In the genomic region with DNA sequence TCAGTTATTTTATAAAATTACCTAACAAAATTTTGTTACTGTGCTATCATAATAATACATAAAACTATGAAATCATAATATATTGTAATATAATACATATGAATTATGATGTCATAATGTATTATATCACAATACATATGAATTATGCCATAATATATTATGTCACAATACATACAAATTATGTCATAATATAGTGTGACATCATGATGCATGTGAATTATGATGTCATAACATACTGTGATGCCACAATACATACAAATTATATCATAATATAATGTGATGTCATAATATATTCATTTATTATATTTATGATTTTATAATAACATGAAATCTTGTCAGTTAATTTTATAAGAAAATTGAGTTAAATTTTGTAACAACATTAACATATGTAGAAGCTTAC, we compare ENCODE assay signal across 16 cellular contexts.
DNase-seq lines count a peak whose midpoint lies in the region; ATAC-seq, FAIRE-seq and TF ChIP-seq lines count a peak whose summit lies in the region.
"Had no signal": no experiment of that assay in that cellular context is flagged by ENCODE, and none has a peak within 500 bp of the region (broad histone marks: within the 10 kb centered on the region; RNA-seq: fewer than 3 reads in every experiment).

No MANE protein-coding gene starts in this region.

- TF ChIP-seq CTCF in HEK293 (tag by site-specific recombination; IDR thresholded peaks at IDR 0.05) (no peak), K562 (IDR thresholded peaks at IDR 0.05 in 2 of 3, conservative IDR thresholded peaks at IDR 0.05 in 1 of 3; ENCODE audit: insufficient read depth in 2 of 3, low read depth in 1 of 3, low read length in 3 of 3) (no peak), kidney (IDR thresholded peaks at IDR 0.05; ENCODE audit: borderline replicate concordance, extremely low read depth, insufficient read depth) (no peak)

- no peak for ATAC-seq in K562
- ATAC-seq in GM18502 (IDR thresholded peaks at IDR 0.05; ENCODE audit: poor library complexity, unreplicated experiment): no peak
- ATAC-seq in HG02763 (IDR thresholded peaks at IDR 0.05; ENCODE audit: unreplicated experiment): no peak
- ATAC-seq: A549, GM12878, GM23338 had no signal

- no peak overlapping the region for H2AFZ ChIP-seq in K562 (ENCODE audit: low read depth, low read length)
- H2AFZ ChIP-seq: GM23338 had no signal

- H3K9me1 ChIP-seq in K562 (ENCODE audit: control insufficient read depth, insufficient read depth, low read length): no peaks in the 10 kb centered on the region

- H3K4me3 ChIP-seq in HEK293 (ENCODE audit: low read depth, low read length): no peak overlapping the region
- no peak overlapping the region for H3K4me3 ChIP-seq in K562
- no peak overlapping the region for H3K4me3 ChIP-seq in kidney (ENCODE audit: low read length in 2 of 2)
- H3K4me3 ChIP-seq: A549, BLaER1, GM12878, GM23338 had no signal

- H3K4me1 ChIP-seq in HEK293 (ENCODE audit: control insufficient read depth, insufficient read depth, low read length): no peaks in the 10 kb centered on the region
- no peaks in the 10 kb centered on the region for H3K4me1 ChIP-seq in K562 (replicated peaks in 1 of 2; ENCODE audit: control insufficient read depth in 2 of 2, insufficient read depth in 2 of 2, low read length in 2 of 2)
- no peaks in the 10 kb centered on the region for H3K4me1 ChIP-seq in kidney (ENCODE audit: control insufficient read depth in 1 of 2, insufficient read depth in 1 of 2, low read depth in 1 of 2, low read length in 2 of 2)
- H3K4me1 ChIP-seq: A549, BLaER1 had no signal

- DNase-seq in K562 (ENCODE audit: extremely low read depth in 1 of 4, low spot score in 3 of 4): no peak
- no peak for DNase-seq in kidney
- no peak for DNase-seq in NCI-H446 (lab: John Stamatoyannopoulos, UW)
- DNase-seq: CD4-positive, alpha-beta memory T cell; DMS153; DMS79 treated with DMSO at 0.1 percent for 48 hours; HCEC 1CT; HFFc6 had no signal

- no peak for TF ChIP-seq RAD21 in K562 (CRISPR knock-in tag; conservative IDR thresholded peaks at IDR 0.05 in 1 of 2, IDR thresholded peaks at IDR 0.05 in 1 of 2)

- in situ Hi-C loops in K562 (cut with MboI): no loop called here

- H3K36me3 ChIP-seq in HEK293 (ENCODE audit: control insufficient read depth in 2 of 2, insufficient read depth in 1 of 2, low read length in 2 of 2) (no peaks in the 10 kb centered on the region), K562 (ENCODE audit: control insufficient read depth, insufficient read depth, low read length) (no peaks in the 10 kb centered on the region), kidney (ENCODE audit: control insufficient read depth in 1 of 2, insufficient read depth in 2 of 2, low read length in 2 of 2) (no peaks in the 10 kb centered on the region)
- H3K36me3 ChIP-seq: BLaER1 had no signal

- TF ChIP-seq POLR2A in K562 (conservative IDR thresholded peaks at IDR 0.05): no peak

- H3K9me3 ChIP-seq in HEK293 (ENCODE audit: control insufficient read depth, insufficient read depth, low read depth, low read length): no peaks in the 10 kb centered on the region
- no peaks in the 10 kb centered on the region for H3K9me3 ChIP-seq in K562 (replicated peaks; ENCODE audit: control insufficient read depth, insufficient read depth, low read depth, low read length)
- peaks cover 0 to 3% of the 10 kb centered on the region in 2 donors for H3K9me3 ChIP-seq in kidney (ENCODE audit: control insufficient read depth in 1 of 2, low read length in 2 of 2)
- H3K9me3 ChIP-seq: A549 had no signal

- no peak for FAIRE-seq in K562 (lab: Jason Lieb, UNC)
- peak; percentile 82 for FAIRE-seq in kidney (lab: Jason Lieb, UNC)
- FAIRE-seq: A549, GM12878, H54 had no signal

- POLR2A ChIA-PET in HEK293 (lab: Yijun Ruan, JAX) (no interaction called here), K562 (lab: Yijun Ruan, JAX) (no interaction called here)

- no peaks in the 10 kb centered on the region for H3K27me3 ChIP-seq in K562 (ENCODE audit: control insufficient read depth in 2 of 2, insufficient read depth in 2 of 2, low read length in 2 of 2)
- H3K27me3 ChIP-seq: BLaER1 had no signal

- H3K4me2 ChIP-seq in K562 (ENCODE audit: insufficient read depth, low read length): no peak overlapping the region
- H3K4me2 ChIP-seq: A549, BLaER1, GM23338 had no signal

- no peaks in the 10 kb centered on the region for H3K79me2 ChIP-seq in K562 (ENCODE audit: control insufficient read depth, insufficient read depth, low read length)

- no peaks in the 10 kb centered on the region for H4K20me1 ChIP-seq in K562 (replicated peaks; ENCODE audit: control insufficient read depth, insufficient read depth, low read length)
- H4K20me1 ChIP-seq: BLaER1 had no signal

- intact Hi-C loops in K562 (cut with micrococcal nuclease): loop anchor here (5.0 kb wide), 1 partner anchor 364 kb away; no protein-coding TSS in a partner anchor
- intact Hi-C loops in kidney (cut with DNase I): no loop called here

- TF ChIP-seq EP300 in K562 (IDR thresholded peaks at IDR 0.05; ENCODE audit: low read length): no peak

- H3K9ac ChIP-seq in K562 (ENCODE audit: insufficient read depth in 1 of 2, low read depth in 2 of 2, low read length in 2 of 2): no peak overlapping the region
- H3K9ac ChIP-seq in kidney (ENCODE audit: low read length in 2 of 2): no peak overlapping the region
- H3K9ac ChIP-seq: BLaER1 had no signal

- BruUV-seq in K562 (replicated peaks; lab: Mats Ljungman, UMichigan): no TSS peak

- H3K27ac ChIP-seq in HEK293 (ENCODE audit: extremely low read depth, low read depth, low read length): no peak overlapping the region
- H3K27ac ChIP-seq in K562 (ENCODE audit: extremely low read depth, low read depth, low read length): no peak overlapping the region
- no peak overlapping the region for H3K27ac ChIP-seq in kidney (ENCODE audit: low read depth in 2 of 2, low read length in 2 of 2)
- H3K27ac ChIP-seq: A549, BLaER1 had no signal

- CTCF ChIA-PET in HEK293 (lab: Yijun Ruan, JAX) (no interaction called here), K562 (lab: Yijun Ruan, JAX; ENCODE audit: low intra/inter-chr PET ratio) (no interaction called here)

TF ChIP-seq in HEK293, 187 proteins besides CTCF, POLR2A, EP300 and RAD21:
- TF ChIP-seq, protein P1, sequence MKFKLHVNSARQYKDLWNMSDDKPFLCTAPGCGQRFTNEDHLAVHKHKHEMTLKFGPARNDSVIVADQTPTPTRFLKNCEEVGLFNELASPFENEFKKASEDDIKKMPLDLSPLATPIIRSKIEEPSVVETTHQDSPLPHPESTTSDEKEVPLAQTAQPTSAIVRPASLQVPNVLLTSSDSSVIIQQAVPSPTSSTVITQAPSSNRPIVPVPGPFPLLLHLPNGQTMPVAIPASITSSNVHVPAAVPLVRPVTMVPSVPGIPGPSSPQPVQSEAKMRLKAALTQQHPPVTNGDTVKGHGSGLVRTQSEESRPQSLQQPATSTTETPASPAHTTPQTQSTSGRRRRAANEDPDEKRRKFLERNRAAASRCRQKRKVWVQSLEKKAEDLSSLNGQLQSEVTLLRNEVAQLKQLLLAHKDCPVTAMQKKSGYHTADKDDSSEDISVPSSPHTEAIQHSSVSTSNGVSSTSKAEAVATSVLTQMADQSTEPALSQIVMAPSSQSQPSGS (tag by site-specific recombination; IDR thresholded peaks at IDR 0.05; ENCODE audit: low read depth): peak; percentile 88
- TF ChIP-seq ZNF202 (tag by site-specific recombination; IDR thresholded peaks at IDR 0.05; ENCODE audit: borderline replicate concordance): no peak

TF ChIP-seq in K562, 482 proteins besides CTCF, POLR2A, EP300 and RAD21:
- TF ChIP-seq CEBPB (tag; IDR thresholded peaks at IDR 0.05) (peak; percentile 74), SMC3 (conservative IDR thresholded peaks at IDR 0.05; ENCODE audit: insufficient read depth, low read depth, low read length) (no peak), CEBPG (CRISPR knock-in tag; IDR thresholded peaks at IDR 0.05) (no peak), CEBPG (tag; conservative IDR thresholded peaks at IDR 0.05 in 1 of 2, IDR thresholded peaks at IDR 0.05 in 1 of 2) (peak; percentile 39 to 76; a peak in 3 of 4 replicates), ATF1 (CRISPR knock-in tag; IDR thresholded peaks at IDR 0.05) (no peak), ATF1 (tag; IDR thresholded peaks at IDR 0.05) (peak; percentile 64), HDGF (IDR thresholded peaks at IDR 0.05) (no peak), OTX1 (CRISPR knock-in tag; IDR thresholded peaks at IDR 0.05) (no peak), ZNF764 (CRISPR knock-in tag; IDR thresholded peaks at IDR 0.05; ENCODE audit: low read depth) (no peak)
- TF ChIP-seq, protein P2, sequence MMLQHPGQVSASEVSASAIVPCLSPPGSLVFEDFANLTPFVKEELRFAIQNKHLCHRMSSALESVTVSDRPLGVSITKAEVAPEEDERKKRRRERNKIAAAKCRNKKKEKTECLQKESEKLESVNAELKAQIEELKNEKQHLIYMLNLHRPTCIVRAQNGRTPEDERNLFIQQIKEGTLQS (IDR thresholded peaks at IDR 0.05): peak; percentile 69; the same call in 1 of the 2 replicates
- TF ChIP-seq, protein P2 (CRISPR knock-in tag; conservative IDR thresholded peaks at IDR 0.05): no peak
TF ChIP-seq in K562: peak in this region for 4.
